17 cellular contexts compared by ENCODE assay signal in genomic region chr2:82740527-82740926, GRCh38.
"Had no signal": no experiment of that assay in that cellular context is flagged by ENCODE, and none has a peak within 500 bp of the region (broad histone marks: within the 10 kb centered on the region; RNA-seq: fewer than 3 reads in every experiment).

No MANE protein-coding gene starts in this region.

- H3K27me3 Mint-ChIP-seq: memory B cell; natural killer cell treated with Interleukin-12 subunit alpha and Interleukin-12 subunit beta and Interleukin-15 and Interleukin-18, amount 100 ng/mL, for 72 hours had no signal

- H3K9me3 ChIP-seq: lower lobe of right lung, ovary had no signal

- H3K36me3 Mint-ChIP-seq: memory B cell; natural killer cell treated with Interleukin-12 subunit alpha and Interleukin-12 subunit beta and Interleukin-15 and Interleukin-18, amount 100 ng/mL, for 72 hours; neural progenitor cell had no signal

- H3K9me3 Mint-ChIP-seq: neural progenitor cell had no signal

- ATAC-seq: esophagus mucosa; left cardiac atrium; lower lobe of right lung; natural killer cell treated with Interleukin-12 subunit alpha and Interleukin-12 subunit beta and Interleukin-15 and Interleukin-18, amount 100 ng/mL, for 72 hours; right cardiac atrium had no signal

- H3K27me3 ChIP-seq: neural progenitor cell, ovary had no signal

- H3K4me3 Mint-ChIP-seq: memory B cell; natural killer cell treated with Interleukin-12 subunit alpha and Interleukin-12 subunit beta and Interleukin-15 and Interleukin-18, amount 100 ng/mL, for 72 hours; neural progenitor cell had no signal

- H3K27ac Mint-ChIP-seq: memory B cell; natural killer cell treated with Interleukin-12 subunit alpha and Interleukin-12 subunit beta and Interleukin-15 and Interleukin-18, amount 100 ng/mL, for 72 hours; neural progenitor cell had no signal

- H3K27ac ChIP-seq: coronary artery, left ventricle myocardium inferior, lower lobe of right lung, neural progenitor cell, ovary had no signal

- H3K4me3 ChIP-seq: coronary artery, left ventricle myocardium inferior, lower lobe of right lung, neural progenitor cell, ovary had no signal

- H3K9ac ChIP-seq: neural progenitor cell had no signal

- H3K36me3 ChIP-seq: left ventricle myocardium inferior, lower lobe of right lung, neural progenitor cell, ovary had no signal

- DNase-seq: effector CD4-positive, alpha-beta T cell; kidney; left cardiac atrium; left ventricle myocardium inferior; lower lobe of right lung; midbrain; ovary; right cardiac atrium; small intestine; stimulated activated CD4-positive, alpha-beta T cell treated with anti-CD3 and anti-CD28 coated beads, Interleukin-2, amount 100 ng/mL, for 48 hours; stimulated activated naive CD4-positive, alpha-beta T cell treated with Interleukin-2 at 50 U/mL for 16 hours; trophoblast cell had no signal

- H3K4me1 Mint-ChIP-seq: memory B cell, neural progenitor cell had no signal

- H3K4me1 ChIP-seq: left ventricle myocardium inferior, lower lobe of right lung, neural progenitor cell had no signal

- H3K4me2 ChIP-seq: neural progenitor cell had no signal
